Comparison of ENCODE assay signal across 28 cellular contexts in the genomic region with DNA sequence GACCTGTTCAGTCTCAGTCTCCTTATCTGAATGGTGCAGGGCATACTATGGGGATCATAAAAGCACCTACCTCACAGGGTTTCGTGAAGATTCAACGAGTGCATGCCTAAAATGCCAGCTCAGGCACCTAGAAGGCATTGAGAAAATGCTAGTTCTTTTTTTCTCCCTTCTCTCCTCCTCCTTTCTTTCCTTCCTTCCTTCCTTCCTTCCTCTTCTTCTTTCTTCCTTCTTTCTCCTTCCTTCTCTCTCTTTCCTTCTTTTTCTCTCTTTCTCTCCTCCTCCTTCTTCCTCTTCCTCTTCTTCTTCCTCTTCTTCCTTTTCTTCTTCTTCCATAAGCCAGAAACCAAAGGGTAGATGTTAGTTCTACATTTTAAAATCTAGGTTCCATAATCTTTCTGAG.
"Had no signal": no experiment of that assay in that cellular context is flagged by ENCODE, and none has a peak within 500 bp of the region (broad histone marks: within the 10 kb centered on the region; RNA-seq: fewer than 3 reads in every experiment).

No MANE protein-coding gene starts in this region.

- H3K27me3 Mint-ChIP-seq: activated naive CD4-positive, alpha-beta T cell treated with anti-CD3 and anti-CD28 coated beads, Interleukin-2, amount 50 U/mL, for 24 hours; naive B cell had no signal

- DNase-seq: activated CD4-positive, alpha-beta T cell treated with anti-CD3 and anti-CD28 coated beads for 48 hours; activated CD4-positive, alpha-beta T cell treated with anti-CD3 and anti-CD28 coated beads, Interleukin-2, amount 50 U/mL, for 48 hours; activated CD8-positive, alpha-beta memory T cell treated with anti-CD3 and anti-CD28 coated beads, Interleukin-2, amount 50 U/mL, for 4 hours; activated gamma-delta T cell; activated T-cell treated with anti-CD3 and anti-CD28 coated beads, Interleukin-2, amount 50 U/mL, for 1 hour; effector CD8-positive, alpha-beta T cell; foreskin melanocyte; islet precursor cell; left cardiac atrium; left ventricle myocardium superior; naive B cell; psoas muscle; stimulated activated CD4-positive, alpha-beta T cell treated with anti-CD3 and anti-CD28 coated beads, Interleukin-1b, Interleukin-23, amount 100 ng/mL, for 48 hours; stimulated activated CD4-positive, alpha-beta T cell treated with anti-CD3 and anti-CD28 coated beads, Interleukin-4, amount 100 ng/mL, for 4 hours; stimulated activated CD8-positive, alpha-beta memory T cell treated with anti-CD3 and anti-CD28 coated beads, Interleukin-4, amount 100 ng/mL, for 48 hours; T-helper 1 cell; trophoblast cell had no signal

- H3K4me1 ChIP-seq: parathyroid adenoma, psoas muscle had no signal

- H3K36me3 ChIP-seq: right atrium auricular region, thoracic aorta had no signal

- H3K79me2 ChIP-seq: parathyroid adenoma had no signal

- H3K36me3 Mint-ChIP-seq: activated naive CD4-positive, alpha-beta T cell treated with anti-CD3 and anti-CD28 coated beads, Interleukin-2, amount 50 U/mL, for 24 hours; mesothelial cell of epicardium had no signal

- FAIRE-seq: colon, endometrium, urothelium cell line had no signal

- H3K27me3 ChIP-seq: esophagus squamous epithelium, right atrium auricular region had no signal

- H3K9me3 Mint-ChIP-seq: activated naive CD4-positive, alpha-beta T cell treated with anti-CD3 and anti-CD28 coated beads, Interleukin-2, amount 50 U/mL, for 24 hours; activated T-helper 1 cell treated with anti-CD3 and anti-CD28 coated beads, Interleukin-12 subunit alpha, Interleukin-12 subunit beta, Interleukin-2, Interleukin-4 antibody, amounts not matched to agents 30 ng/mL and 10 ng/mL and 1 ng/mL, durations not matched to agents 14 hours and 24 hours and 36 hours; mesothelial cell of epicardium; naive B cell had no signal

- H3K9me3 ChIP-seq: esophagus squamous epithelium, psoas muscle, right atrium auricular region, thoracic aorta had no signal

- H3K4me2 ChIP-seq: smooth muscle cell had no signal

- H3K4me3 ChIP-seq: esophagus squamous epithelium, psoas muscle, right atrium auricular region, smooth muscle cell, thoracic aorta had no signal

- H3K9ac ChIP-seq: parathyroid adenoma had no signal

- H3K27ac ChIP-seq: parathyroid adenoma, psoas muscle, right atrium auricular region, thoracic aorta had no signal

- H3K27ac Mint-ChIP-seq: activated naive CD4-positive, alpha-beta T cell treated with anti-CD3 and anti-CD28 coated beads, Interleukin-2, amount 50 U/mL, for 24 hours; activated T-helper 1 cell treated with anti-CD3 and anti-CD28 coated beads, Interleukin-12 subunit alpha, Interleukin-12 subunit beta, Interleukin-2, Interleukin-4 antibody, amounts not matched to agents 30 ng/mL and 10 ng/mL and 1 ng/mL, durations not matched to agents 14 hours and 24 hours and 36 hours had no signal

- H3K4me3 Mint-ChIP-seq: activated naive CD4-positive, alpha-beta T cell treated with anti-CD3 and anti-CD28 coated beads, Interleukin-2, amount 50 U/mL, for 24 hours; activated T-helper 1 cell treated with anti-CD3 and anti-CD28 coated beads, Interleukin-12 subunit alpha, Interleukin-12 subunit beta, Interleukin-2, Interleukin-4 antibody, amounts not matched to agents 30 ng/mL and 10 ng/mL and 1 ng/mL, durations not matched to agents 14 hours and 24 hours and 36 hours; mesothelial cell of epicardium; naive B cell had no signal

- H3K4me1 Mint-ChIP-seq: mesothelial cell of epicardium had no signal
